ENCODE assay signal across 33 cellular contexts in the genomic region with DNA sequence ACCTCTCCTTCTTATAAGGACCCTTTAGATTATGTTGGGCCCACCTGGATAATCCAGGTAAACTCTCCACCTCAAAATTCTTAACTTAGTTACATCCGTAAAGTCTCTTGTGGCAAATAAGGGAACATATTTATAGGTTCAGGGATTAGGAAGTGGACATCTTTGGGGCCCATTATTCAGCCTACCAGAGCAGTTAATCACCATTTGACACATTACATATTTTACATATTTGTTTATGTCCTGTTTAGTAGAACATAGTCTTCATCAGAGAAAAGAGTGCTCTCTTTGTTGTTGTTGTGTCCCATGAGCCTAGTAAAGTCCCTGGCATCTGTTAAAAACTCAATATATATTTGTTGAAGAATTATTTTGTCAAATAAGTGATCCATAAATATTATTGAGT.
"Had no signal": no experiment of that assay in that cellular context is flagged by ENCODE, and none has a peak within 500 bp of the region (broad histone marks: within the 10 kb centered on the region; RNA-seq: fewer than 3 reads in every experiment).

No MANE protein-coding gene starts in this region.

- H3K27me3 ChIP-seq: adrenal gland, MG63, Peyer's patch had no signal

- DNase-seq: activated B cell treated with CpG ODN at 0.5 μM for 24 hours; activated CD4-positive, alpha-beta memory T cell treated with anti-CD3 and anti-CD28 coated beads for 36 hours; activated CD4-positive, alpha-beta T cell treated with anti-CD3 and anti-CD28 coated beads for 4 hours; activated CD4-positive, alpha-beta T cell treated with anti-CD3 and anti-CD28 coated beads, Interleukin-2, amount 50 U/mL, for 1 hour; activated CD4-positive, CD25-positive, alpha-beta regulatory T cell treated with anti-CD3 and anti-CD28 coated beads, Interleukin-2, amount 50 U/mL, for 72 hours; activated CD8-positive, alpha-beta memory T cell treated with anti-CD3 and anti-CD28 coated beads, Interleukin-2, amount 50 U/mL, for 4 hours; activated gamma-delta T cell treated with Interleukin-2 at 50 U/mL for 16 hours; activated naive CD4-positive, alpha-beta T cell treated with anti-CD3 and anti-CD28 coated beads for 36 hours; activated T-cell treated with anti-CD3 and anti-CD28 coated beads for 4 hours; activated T-cell treated with anti-CD3 and anti-CD28 coated beads, Interleukin-2, amount 50 U/mL, for 4 hours; adrenal gland; caudate nucleus; Kasumi-1; MG63; NCI-H1048; NCI-H1105 treated with DMSO at 0.1 percent for 48 hours; NCI-H1436; NCI-H1930; NCI-H2081 treated with DMSO at 0.1 percent for 48 hours; NCI-H345; NCI-H524 treated with DMSO at 0.1 percent for 48 hours; NCI-H748 treated with DMSO at 0.1 percent for 48 hours; NK-92 treated with Interleukin-12 subunit alpha and Interleukin-12 subunit beta, amount 100 ng/mL, for 24 hours; Peyer's patch; RPMI8226; SIG-M5; SW 1271; T-helper 1 cell; T-helper 2 cell; T-helper 9 cell had no signal

- H3K36me3 ChIP-seq: adrenal gland, MG63, Peyer's patch had no signal

- H3K4me3 ChIP-seq: adrenal gland, MG63, Peyer's patch had no signal

- ATAC-seq: activated T-cell treated with anti-CD3 and anti-CD28 coated beads, Interleukin-2, amount 50 U/mL, for 4 hours; PC-3; SK-N-SH treated with all-trans-retinoic acid at 6 μM for 48 hours had no signal

- H3K27ac ChIP-seq: adrenal gland, Peyer's patch, VCaP had no signal

- H3K9me3 ChIP-seq: adrenal gland, MG63, Peyer's patch had no signal

- H3K4me1 ChIP-seq: adrenal gland, Peyer's patch had no signal
